Comparison of ENCODE assay signal across 9 cellular contexts in the genomic region with DNA sequence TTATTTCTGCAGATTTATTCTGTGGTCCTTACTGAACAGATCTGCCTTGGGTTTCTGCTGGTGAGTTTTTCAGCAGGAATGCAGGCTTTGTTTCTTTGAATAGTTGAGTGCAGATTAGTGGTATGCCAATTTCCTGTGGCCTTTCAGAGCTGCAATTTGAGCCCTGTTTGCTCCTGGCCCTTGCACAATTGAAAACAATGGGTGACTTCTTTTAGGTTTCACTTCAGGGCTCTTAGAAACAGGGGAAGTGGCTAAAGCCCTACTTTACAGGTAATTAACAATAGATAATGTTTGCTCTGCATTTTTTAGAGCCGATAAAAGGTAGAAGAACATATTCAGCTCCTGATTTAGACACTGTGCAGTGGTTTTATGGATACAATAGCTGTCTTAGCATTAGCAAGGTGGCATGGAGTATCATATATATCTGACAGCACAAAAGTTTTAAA. TPM values are rescaled to one million over a fixed set of nuclear protein-coding genes. Genes with fewer than 3 reads are reported as not detected.
DNase-seq lines count a peak whose midpoint lies in the region; ATAC-seq and TF ChIP-seq lines count a peak whose summit lies in the region.
"Had no signal": no experiment of that assay in that cellular context is flagged by ENCODE, and none has a peak within 500 bp of the region (broad histone marks: within the 10 kb centered on the region; RNA-seq: fewer than 3 reads in every experiment).

No MANE protein-coding gene starts in this region.

- ATAC-seq in HG02840 (IDR thresholded peaks at IDR 0.05; ENCODE audit: low FRiP score, unreplicated experiment) = peak; percentile 66
- peak; percentile 68 to 86 (median 82) for ATAC-seq in psoas muscle

- peak overlapping the region; percentile 70 for H3K27ac ChIP-seq in psoas muscle
- H3K27ac ChIP-seq: 22Rv1 had no signal

- H3K4me3 ChIP-seq in foreskin fibroblast (ENCODE audit: low read depth in 1 of 2, low read length in 2 of 2) (no peak overlapping the region), psoas muscle (peak overlapping the region; percentile 6)

- H3K4me3 Mint-ChIP-seq in T-helper 1 cell treated with Interleukin-12 subunit alpha and Interleukin-12 subunit beta and Interleukin-4 antibody, amounts not matched to agents 30 μg/mL and 1 μg/mL, for 36 hours = peak overlapping the region; percentile 43

- no peaks in the 10 kb centered on the region for H3K9me3 Mint-ChIP-seq in T-helper 1 cell treated with Interleukin-12 subunit alpha and Interleukin-12 subunit beta and Interleukin-4 antibody, amounts not matched to agents 30 μg/mL and 1 μg/mL, for 36 hours

- peak; percentile 1 for DNase-seq in DMS 273 (lab: John Stamatoyannopoulos, UW; ENCODE audit: unreplicated experiment)
- DNase-seq in DMS 273 treated with DMSO at 0.1 percent for 48 hours (lab: John Stamatoyannopoulos, UW) = no peak
- peak; percentile 50 for DNase-seq in NCI-H1105 (lab: John Stamatoyannopoulos, UW)
- peak; percentile 88 to 94 for DNase-seq in foreskin fibroblast
- no peak for DNase-seq in psoas muscle
- no peak for DNase-seq in stimulated activated CD8-positive, alpha-beta memory T cell treated with anti-CD3 and anti-CD28 coated beads, Interleukin-4, amount 100 ng/mL, for 48 hours

- no peaks in the 10 kb centered on the region for H3K27me3 ChIP-seq in psoas muscle (ENCODE audit: insufficient read depth in 3 of 3, low read length in 2 of 3)

- peak overlapping the region; percentile 71 for H3K27ac Mint-ChIP-seq in T-helper 1 cell treated with Interleukin-12 subunit alpha and Interleukin-12 subunit beta and Interleukin-4 antibody, amounts not matched to agents 30 μg/mL and 1 μg/mL, for 36 hours

- H3K4me1 ChIP-seq in psoas muscle = peaks cover 13% of the 10 kb centered on the region

- no peaks in the 10 kb centered on the region for H3K9me3 ChIP-seq in psoas muscle

- no peaks in the 10 kb centered on the region for H3K36me3 ChIP-seq in psoas muscle (ENCODE audit: insufficient read depth in 1 of 2, low read depth in 1 of 2)

- H3K36me3 Mint-ChIP-seq in T-helper 1 cell treated with Interleukin-12 subunit alpha and Interleukin-12 subunit beta and Interleukin-4 antibody, amounts not matched to agents 30 μg/mL and 1 μg/mL, for 36 hours (ENCODE audit: low read depth) = peaks cover 2% of the 10 kb centered on the region

- peaks cover 70% of the 10 kb centered on the region for H3K4me1 Mint-ChIP-seq in T-helper 1 cell treated with Interleukin-12 subunit alpha and Interleukin-12 subunit beta and Interleukin-4 antibody, amounts not matched to agents 30 μg/mL and 1 μg/mL, for 36 hours (ENCODE audit: low read depth)

- H3K27me3 Mint-ChIP-seq in T-helper 1 cell treated with Interleukin-12 subunit alpha and Interleukin-12 subunit beta and Interleukin-4 antibody, amounts not matched to agents 30 μg/mL and 1 μg/mL, for 36 hours (ENCODE audit: low read depth) = no peaks in the 10 kb centered on the region

- 8 to 18% (median 13%) methylated on average over 1 of the region's 1 CpG for WGBS in psoas muscle, 3 donors

- TF ChIP-seq CTCF in foreskin fibroblast (IDR thresholded peaks at IDR 0.05; ENCODE audit: low read depth, low read length) = no peak
- no peak for TF ChIP-seq CTCF in psoas muscle (IDR thresholded peaks at IDR 0.05)

- intact Hi-C loops in psoas muscle (cut with DNase I) = loop anchor here in 1 of 2 donors (5.0 kb wide), 1 partner anchor 84 kb away; no protein-coding TSS in a partner anchor

RNA-seq across cellular contexts. Expression of gene SPRY1, which starts 21.9 kb away (rescaled TPM):
- 100 to 1,000 TPM in 2 of 4 donors, 10 to 100 TPM in 2; 41.1 to 104 (median 96.9) TPM for total RNA-seq in psoas muscle
- polyA plus RNA-seq in psoas muscle = 10 to 100 TPM; 19.2 to 24.6 (median 22.9) TPM

Comparison
In these comparisons a context has a peak if more than half of its experiments do, and no peak if none do; other contexts are left out.
1. DNase-seq: peak in DMS 273 (single experiment), NCI-H1105 (single experiment) and foreskin fibroblast (2 of 2); none in DMS 273 treated with DMSO at 0.1 percent for 48 hours (single experiment), psoas muscle (0 of 2) and stimulated activated CD8-positive, alpha-beta memory T cell treated with anti-CD3 and anti-CD28 coated beads, Interleukin-4, amount 100 ng/mL, for 48 hours (single experiment).